In genomic region chrX:49309401-49309981, GRCh38 we compare ENCODE assay signal across 8 cellular contexts. TPM values are rescaled to one million over a fixed set of nuclear protein-coding genes. Genes with fewer than 3 reads are reported as not detected.
A peak's percentile ranks its signal among the peaks of the same experiment; 100 is the strongest.
DNase-seq lines count a peak whose midpoint lies in the region; TF ChIP-seq lines count a peak whose summit lies in the region.

No MANE protein-coding gene starts in this region.

- peak overlapping the region; percentile 68 for H3K9ac ChIP-seq in HUES6 (ENCODE audit: low read length)
- H3K9ac ChIP-seq in smooth muscle cell (ENCODE audit: low read depth): peak overlapping the region; percentile 40

- H4K20me1 ChIP-seq in smooth muscle cell (ENCODE audit: low read depth): no peaks in the 10 kb centered on the region

- H3F3A ChIP-seq in smooth muscle cell (ENCODE audit: low read depth): no peaks in the 10 kb centered on the region

- H3K27me3 ChIP-seq in HUES6 (ENCODE audit: control insufficient read depth, insufficient read depth, low read length) (peaks cover 2% of the 10 kb centered on the region; the same call in 1 of the 2 replicates), adrenal gland (peaks cover 2% of the 10 kb centered on the region), smooth muscle cell (ENCODE audit: low read depth) (no peaks in the 10 kb centered on the region)

- H2AFZ ChIP-seq in smooth muscle cell (ENCODE audit: low read depth): peak overlapping the region; percentile 65

- intact Hi-C loops in adrenal gland (cut with DNase I) (no loop called here), posterior cingulate gyrus (cut with DNase I) (no loop called here)

- no peak for TF ChIP-seq POLR2A in adrenal gland (IDR thresholded peaks at IDR 0.05)

- H3K79me2 ChIP-seq in smooth muscle cell (ENCODE audit: low read depth): no peaks in the 10 kb centered on the region

- H3K9me3 ChIP-seq in HUES6 (ENCODE audit: control insufficient read depth, insufficient read depth, low read depth, low read length): peaks cover 8% of the 10 kb centered on the region; the same call in 1 of the 2 replicates
- H3K9me3 ChIP-seq in adrenal gland (replicated peaks in 1 of 3): no peaks in the 10 kb centered on the region
- peaks cover 12% of the 10 kb centered on the region for H3K9me3 ChIP-seq in iPS-18c (ENCODE audit: control insufficient read depth, insufficient read depth, low read length)
- H3K9me3 ChIP-seq in smooth muscle cell (replicated peaks; ENCODE audit: low read depth): no peaks in the 10 kb centered on the region

- H3K36me3 ChIP-seq in HUES6 (ENCODE audit: control insufficient read depth, insufficient read depth, low read length) (no peaks in the 10 kb centered on the region), adrenal gland (replicated peaks in 1 of 2) (no peaks in the 10 kb centered on the region), smooth muscle cell (ENCODE audit: low read depth) (no peaks in the 10 kb centered on the region)

- peaks cover 34% of the 10 kb centered on the region for H3K4me1 ChIP-seq in HUES6 (ENCODE audit: control insufficient read depth, insufficient read depth, low read length)
- H3K4me1 ChIP-seq in adrenal gland (replicated peaks in 1 of 2): peaks cover 5% of the 10 kb centered on the region in 2 donors
- no peaks in the 10 kb centered on the region for H3K4me1 ChIP-seq in smooth muscle cell (ENCODE audit: low read depth)

- H3K27ac ChIP-seq in HUES6 (ENCODE audit: low read depth, low read length) (peak overlapping the region; percentile 61; the same call in 1 of the 2 replicates), adrenal gland (peak overlapping the region in 3 of 5 donors; percentile 32 to 56 (median 37)), smooth muscle cell (ENCODE audit: low read depth) (no peak overlapping the region)

- H3K4me2 ChIP-seq in smooth muscle cell: peak overlapping the region; percentile 81

- TF ChIP-seq CTCF in adrenal gland (IDR thresholded peaks at IDR 0.05) (no peak), smooth muscle cell (IDR thresholded peaks at IDR 0.05; ENCODE audit: borderline replicate concordance, insufficient read depth, poor library complexity, severe bottlenecking) (no peak)

- WGBS in adrenal gland, 4 donors: 7 to 28% (median 17%) methylated on average over 8 of the region's 8 CpGs
- WGBS in smooth muscle cell (ENCODE audit: low lambda C conversion rate): 52% methylated on average over 8 of the region's 8 CpGs

- H3K4me3 ChIP-seq in HUES6 (ENCODE audit: low read depth, low read length) (peak overlapping the region; percentile 38), adrenal gland (peak overlapping the region in 2 of 4 donors; percentile 22 to 39), iPS-18c (ENCODE audit: insufficient read depth, low read depth, low read length) (peak overlapping the region; percentile 24; the same call in 1 of the 2 replicates), smooth muscle cell (peak overlapping the region; percentile 36)

- DNase-seq in adrenal gland (no peak), smooth muscle cell (lab: John Stamatoyannopoulos, UW; ENCODE audit: unreplicated experiment) (no peak), posterior cingulate gyrus (no peak), ureter (ENCODE audit: low spot score) (no peak), DMS153 treated with DMSO at 0.1 percent for 48 hours (lab: John Stamatoyannopoulos, UW; ENCODE audit: unreplicated experiment) (no peak)
- DNase-seq in activated CD4-positive, alpha-beta T cell treated with anti-CD3 and anti-CD28 coated beads, Interleukin-2, amount 50 U/mL, for 4 hours: no peak

RNA-seq across cellular contexts. Expression of gene GAGE10, which starts 6.0 kb away (rescaled TPM):
- not detected for total RNA-seq in adrenal gland
- not detected for polyA plus RNA-seq in adrenal gland
- not detected in 2 replicates for total RNA-seq in smooth muscle cell
- not detected in 2 replicates for polyA plus RNA-seq in smooth muscle cell
- not detected for total RNA-seq in ureter

RNA-seq across cellular contexts. Expression of gene GAGE12J, which starts 12.3 kb away (rescaled TPM):
- total RNA-seq in adrenal gland: not detected
- polyA plus RNA-seq in adrenal gland: not detected
- not detected in 2 replicates for total RNA-seq in smooth muscle cell
- polyA plus RNA-seq in smooth muscle cell: not detected in 2 replicates
- not detected for total RNA-seq in ureter

RNA-seq across cellular contexts. Expression of gene GAGE13, which starts 21.9 kb away (rescaled TPM):
- total RNA-seq in adrenal gland (not detected), smooth muscle cell (not detected in 2 replicates), ureter (not detected)
- polyA plus RNA-seq in adrenal gland (not detected), smooth muscle cell (not detected in 2 replicates)

RNA-seq across cellular contexts. Expression of gene PPP1R3F, which starts 39.9 kb away (rescaled TPM):
- 10 to 100 TPM in 1 of 8 donors, 1 to 10 TPM in 7; 3.5 to 11.6 (median 6.4) TPM for total RNA-seq in adrenal gland
- polyA plus RNA-seq in adrenal gland: 1 to 10 TPM; 2.6 to 6.2 (median 4.3) TPM
- 2.4 and 3.3 TPM in 2 replicates for total RNA-seq in smooth muscle cell
- polyA plus RNA-seq in smooth muscle cell: 14.5 and 15.6 TPM in 2 replicates
- 6.2 TPM for total RNA-seq in ureter

RNA-seq across cellular contexts. Expression of gene FOXP3, which starts 45.0 kb away (rescaled TPM):
- under 1 TPM in 4 of 8 donors, not detected in 4; 0.14 to 0.38 (median 0.29) TPM for total RNA-seq in adrenal gland
- under 1 TPM; 0.20 to 0.53 (median 0.24) TPM for polyA plus RNA-seq in adrenal gland
- not detected in 2 replicates for total RNA-seq in smooth muscle cell
- not detected in 2 replicates for polyA plus RNA-seq in smooth muscle cell
- total RNA-seq in ureter: 0.49 TPM
